Comparison of ENCODE assay signal across 23 cellular contexts in genomic region chr7:100687740-100688592, GRCh38. TPM values are rescaled to one million over a fixed set of nuclear protein-coding genes. Genes with fewer than 3 reads are reported as not detected.
DNase-seq lines count a peak whose midpoint lies in the region; ATAC-seq and FAIRE-seq lines count a peak whose summit lies in the region.
"Had no signal": no experiment of that assay in that cellular context is flagged by ENCODE, and none has a peak within 500 bp of the region (broad histone marks: within the 10 kb centered on the region; RNA-seq: fewer than 3 reads in every experiment).

No MANE protein-coding gene starts in this region.

- CTCF ChIA-PET in activated naive CD4-positive, alpha-beta T cell treated with anti-CD3 and anti-CD28 coated beads for 36 hours (lab: Charles Lee): interaction anchor here (0.6 to 9.4 kb wide), 2 partner anchors 18 to 252 kb away, joined by 5 to 122 read pairs; partner anchors contain the start of genes POP7 and PPP1R35

- peak overlapping the region; percentile 64 to 68 for H3K27ac Mint-ChIP-seq in activated naive CD4-positive, alpha-beta T cell treated with anti-CD3 and anti-CD28 coated beads, Interleukin-2, amount 50 U/mL, for 72 hours
- no peak overlapping the region for H3K27ac Mint-ChIP-seq in activated naive CD4-positive, alpha-beta T cell treated with anti-CD3 and anti-CD28 coated beads for 36 hours
- H3K27ac Mint-ChIP-seq: activated T-helper 1 cell treated with anti-CD3 and anti-CD28 coated beads, Interleukin-12 subunit alpha, Interleukin-12 subunit beta, Interleukin-2, Interleukin-4 antibody, amounts not matched to agents 30 ng/mL and 10 ng/mL and 1 ng/mL, durations not matched to agents 14 hours and 24 hours and 36 hours had no signal

- H3K4me1 Mint-ChIP-seq in activated naive CD4-positive, alpha-beta T cell treated with anti-CD3 and anti-CD28 coated beads for 36 hours (ENCODE audit: low read depth): peaks cover 36% of the 10 kb centered on the region

- H3K36me3 ChIP-seq in stomach smooth muscle (ENCODE audit: control insufficient read depth in 2 of 2, insufficient read depth in 2 of 2, low read length in 2 of 2): peaks cover 35 to 43% of the 10 kb centered on the region in 2 donors

- H3K27ac ChIP-seq in stomach smooth muscle (ENCODE audit: low read length): no peak overlapping the region
- H3K27ac ChIP-seq: A549 had no signal

- no peaks in the 10 kb centered on the region for H3K27me3 ChIP-seq in stomach smooth muscle (ENCODE audit: control insufficient read depth in 1 of 2, insufficient read depth in 2 of 2, low read length in 2 of 2)
- H3K27me3 ChIP-seq: MG63, tibial nerve had no signal

- peak overlapping the region; percentile 5 to 51 for H3K9ac ChIP-seq in stomach smooth muscle (ENCODE audit: low read length in 2 of 2)

- H3K9me3 Mint-ChIP-seq in activated naive CD4-positive, alpha-beta T cell treated with anti-CD3 and anti-CD28 coated beads, Interleukin-2, amount 50 U/mL, for 72 hours: no peaks in the 10 kb centered on the region
- no peaks in the 10 kb centered on the region for H3K9me3 Mint-ChIP-seq in activated naive CD4-positive, alpha-beta T cell treated with anti-CD3 and anti-CD28 coated beads for 36 hours
- H3K9me3 Mint-ChIP-seq: activated T-helper 1 cell treated with anti-CD3 and anti-CD28 coated beads, Interleukin-12 subunit alpha, Interleukin-12 subunit beta, Interleukin-2, Interleukin-4 antibody, amounts not matched to agents 30 ng/mL and 10 ng/mL and 1 ng/mL, durations not matched to agents 14 hours and 24 hours and 36 hours had no signal

- peaks cover 5 to 8% of the 10 kb centered on the region in 2 donors for H3K36me3 Mint-ChIP-seq in activated naive CD4-positive, alpha-beta T cell treated with anti-CD3 and anti-CD28 coated beads, Interleukin-2, amount 50 U/mL, for 72 hours
- peaks cover 14% of the 10 kb centered on the region for H3K36me3 Mint-ChIP-seq in activated naive CD4-positive, alpha-beta T cell treated with anti-CD3 and anti-CD28 coated beads for 36 hours (ENCODE audit: low read depth)

- intact Hi-C loops in activated naive CD4-positive, alpha-beta T cell treated with anti-CD3 and anti-CD28 coated beads for 36 hours (cut with micrococcal nuclease): no loop called here

- H3K9me3 ChIP-seq in stomach smooth muscle (ENCODE audit: control insufficient read depth in 2 of 2, low read length in 2 of 2): no peaks in the 10 kb centered on the region
- H3K9me3 ChIP-seq: A549, MG63, tibial nerve had no signal

- peaks cover 41% of the 10 kb centered on the region for H3K4me1 ChIP-seq in stomach smooth muscle (ENCODE audit: control insufficient read depth, insufficient read depth, low read length)

- no peak overlapping the region for H3K4me3 ChIP-seq in stomach smooth muscle (ENCODE audit: low read length in 2 of 2)
- H3K4me3 ChIP-seq: A549, MG63, tibial nerve had no signal

- H3K4me3 Mint-ChIP-seq in activated naive CD4-positive, alpha-beta T cell treated with anti-CD3 and anti-CD28 coated beads for 36 hours: no peak overlapping the region
- H3K4me3 Mint-ChIP-seq: activated T-helper 1 cell treated with anti-CD3 and anti-CD28 coated beads, Interleukin-12 subunit alpha, Interleukin-12 subunit beta, Interleukin-2, Interleukin-4 antibody, amounts not matched to agents 30 ng/mL and 10 ng/mL and 1 ng/mL, durations not matched to agents 14 hours and 24 hours and 36 hours; CD4-positive, CD25-positive, alpha-beta regulatory T cell had no signal

- no peak for DNase-seq in activated naive CD4-positive, alpha-beta T cell treated with anti-CD3 and anti-CD28 coated beads, Interleukin-2, amount 50 U/mL, for 72 hours (ENCODE audit: low spot score in 2 of 2)
- DNase-seq in activated naive CD4-positive, alpha-beta T cell treated with anti-CD3 and anti-CD28 coated beads for 36 hours: no peak
- peak; percentile 10 for DNase-seq in RCC 7860 (ENCODE audit: low spot score)
- DNase-seq in hepatic stellate cell (ENCODE audit: low spot score): peak; percentile 53
- no peak for DNase-seq in HPDE6-E6E7 (ENCODE audit: extremely low spot score)
- DNase-seq: activated CD4-positive, alpha-beta T cell treated with anti-CD3 and anti-CD28 coated beads, Interleukin-2, amount 50 U/mL, for 48 hours; CD4-positive, CD25-positive, alpha-beta regulatory T cell; DMS79; MG63; NCI-H1694; NK-92 treated with Interleukin-12 subunit alpha and Interleukin-12 subunit beta, amount 100 ng/mL, for 24 hours; SW 1271 had no signal

- no peaks in the 10 kb centered on the region for H3K27me3 Mint-ChIP-seq in activated naive CD4-positive, alpha-beta T cell treated with anti-CD3 and anti-CD28 coated beads for 36 hours (ENCODE audit: low read depth)
- H3K27me3 Mint-ChIP-seq: CD4-positive, CD25-positive, alpha-beta regulatory T cell had no signal

- no peak for FAIRE-seq in RCC 7860 (lab: Jason Lieb, UNC)
- FAIRE-seq: A549, colon, GM18507 had no signal

- ATAC-seq in activated naive CD4-positive, alpha-beta T cell treated with anti-CD3 and anti-CD28 coated beads, Interleukin-2, amount 50 U/mL, for 72 hours: no peak
- ATAC-seq in HG03442 (IDR thresholded peaks at IDR 0.05; ENCODE audit: unreplicated experiment) (no peak), GM19324 (IDR thresholded peaks at IDR 0.05; ENCODE audit: low FRiP score, unreplicated experiment) (no peak)
- ATAC-seq: A549, HCT116 had no signal

RNA-seq across cellular contexts. Expression of gene GIGYF1, which starts 6.1 kb away (rescaled TPM):
- total RNA-seq in activated naive CD4-positive, alpha-beta T cell treated with anti-CD3 and anti-CD28 coated beads, Interleukin-2, amount 50 U/mL, for 72 hours: 10 to 100 TPM; 47.2 to 58.4 TPM
- total RNA-seq in activated naive CD4-positive, alpha-beta T cell treated with anti-CD3 and anti-CD28 coated beads for 36 hours: 10 to 100 TPM; 32.8 to 37.8 TPM

RNA-seq across cellular contexts. Expression of gene GNB2, which starts 14.4 kb away (rescaled TPM):
- total RNA-seq in activated naive CD4-positive, alpha-beta T cell treated with anti-CD3 and anti-CD28 coated beads, Interleukin-2, amount 50 U/mL, for 72 hours: 100 to 1,000 TPM; 213 to 239 TPM
- total RNA-seq in activated naive CD4-positive, alpha-beta T cell treated with anti-CD3 and anti-CD28 coated beads for 36 hours: 100 to 1,000 TPM; 221 TPM

RNA-seq across cellular contexts. Expression of gene POP7, which starts 18.0 kb away (rescaled TPM):
- 10 to 100 TPM; 37.3 to 47.5 TPM for total RNA-seq in activated naive CD4-positive, alpha-beta T cell treated with anti-CD3 and anti-CD28 coated beads, Interleukin-2, amount 50 U/mL, for 72 hours
- 10 to 100 TPM; 23.2 to 29.6 TPM for total RNA-seq in activated naive CD4-positive, alpha-beta T cell treated with anti-CD3 and anti-CD28 coated beads for 36 hours

RNA-seq across cellular contexts. Expression of gene ACTL6B, which starts 31.7 kb away (rescaled TPM):
- not detected for total RNA-seq in activated naive CD4-positive, alpha-beta T cell treated with anti-CD3 and anti-CD28 coated beads, Interleukin-2, amount 50 U/mL, for 72 hours
- not detected for total RNA-seq in activated naive CD4-positive, alpha-beta T cell treated with anti-CD3 and anti-CD28 coated beads for 36 hours
- total RNA-seq: activated T-helper 1 cell treated with anti-CD3 and anti-CD28 coated beads, Interleukin-12 subunit alpha, Interleukin-12 subunit beta, Interleukin-2, Interleukin-4 antibody, amounts not matched to agents 30 ng/mL and 10 ng/mL and 1 ng/mL, durations not matched to agents 14 hours and 24 hours and 36 hours; aorta; CD4-positive, CD25-positive, alpha-beta regulatory T cell; lower leg skin; tibial nerve had no signal

RNA-seq across cellular contexts. Expression of gene EPO, which starts 32.3 kb away (rescaled TPM):
- total RNA-seq in activated naive CD4-positive, alpha-beta T cell treated with anti-CD3 and anti-CD28 coated beads, Interleukin-2, amount 50 U/mL, for 72 hours: not detected
- total RNA-seq in activated naive CD4-positive, alpha-beta T cell treated with anti-CD3 and anti-CD28 coated beads for 36 hours: not detected
- total RNA-seq: activated T-helper 1 cell treated with anti-CD3 and anti-CD28 coated beads, Interleukin-12 subunit alpha, Interleukin-12 subunit beta, Interleukin-2, Interleukin-4 antibody, amounts not matched to agents 30 ng/mL and 10 ng/mL and 1 ng/mL, durations not matched to agents 14 hours and 24 hours and 36 hours; aorta; CD4-positive, CD25-positive, alpha-beta regulatory T cell had no signal

Comparison
In these comparisons a context has a peak if more than half of its experiments do, and no peak if none do; other contexts are left out.
1. DNase-seq: peak in RCC 7860 (single experiment) and hepatic stellate cell (single experiment); none in activated naive CD4-positive, alpha-beta T cell treated with anti-CD3 and anti-CD28 coated beads, Interleukin-2, amount 50 U/mL, for 72 hours (0 of 2), activated naive CD4-positive, alpha-beta T cell treated with anti-CD3 and anti-CD28 coated beads for 36 hours (single experiment) and HPDE6-E6E7 (single experiment).